9 cellular contexts compared by ENCODE assay signal in the genomic region with DNA sequence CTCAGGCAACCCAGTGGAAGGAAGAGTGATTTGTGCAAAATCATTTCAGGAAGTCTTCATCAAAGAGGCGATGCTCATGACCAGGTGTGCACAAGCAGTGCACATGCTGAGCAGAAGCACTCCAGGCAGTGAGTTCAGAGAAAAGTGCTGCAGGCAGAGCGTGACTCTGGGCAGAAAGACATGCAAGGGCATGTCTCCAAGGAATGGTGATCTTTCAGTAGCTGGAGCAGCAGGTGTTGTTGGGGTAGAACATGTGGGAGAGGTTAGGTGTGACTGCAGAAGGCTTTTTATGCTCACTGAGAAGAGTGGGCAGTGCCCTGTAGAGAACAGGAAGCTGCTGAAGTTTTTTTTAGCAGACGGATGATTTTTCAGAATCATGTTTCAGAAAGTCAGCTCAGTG.
DNase-seq lines count a peak whose midpoint lies in the region; ATAC-seq and FAIRE-seq lines count a peak whose summit lies in the region.
"Had no signal": no experiment of that assay in that cellular context is flagged by ENCODE, and none has a peak within 500 bp of the region (broad histone marks: within the 10 kb centered on the region; RNA-seq: fewer than 3 reads in every experiment).

No MANE protein-coding gene starts in this region.

- H3K4me1 ChIP-seq in mesenchymal stem cell (ENCODE audit: control insufficient read depth, insufficient read depth, low read depth, low read length): peaks cover 4% of the 10 kb centered on the region

- ATAC-seq in GM18907 (IDR thresholded peaks at IDR 0.05; ENCODE audit: unreplicated experiment) (peak; percentile 72), HG02973 (IDR thresholded peaks at IDR 0.05; ENCODE audit: unreplicated experiment) (peak; percentile 52), HG03521 (IDR thresholded peaks at IDR 0.05; ENCODE audit: unreplicated experiment) (no peak)

- peak overlapping the region; percentile 1 to 48 for H3K18ac ChIP-seq in mesenchymal stem cell (ENCODE audit: low read depth in 1 of 2, low read length in 2 of 2)

- H3K4ac ChIP-seq in mesenchymal stem cell (ENCODE audit: low read depth in 1 of 2, low read length in 2 of 2): peak overlapping the region; percentile 1 to 49

- 87% methylated on average over 3 of the region's 3 CpGs for WGBS in mesenchymal stem cell

- H3K9ac ChIP-seq in mesenchymal stem cell (ENCODE audit: low read length): no peak overlapping the region

- peak overlapping the region; percentile 44 for H2AK5ac ChIP-seq in mesenchymal stem cell (ENCODE audit: low read length, severe bottlenecking)

- no peaks in the 10 kb centered on the region for H3K36me3 ChIP-seq in mesenchymal stem cell (ENCODE audit: control insufficient read depth in 1 of 2, insufficient read depth in 2 of 2, low read depth in 1 of 2, low read length in 2 of 2)
- H3K36me3 ChIP-seq: SJSA1 had no signal

- no peaks in the 10 kb centered on the region for H3K79me1 ChIP-seq in mesenchymal stem cell (replicated peaks; ENCODE audit: low read length, poor library complexity, severe bottlenecking)

- peak overlapping the region in 1 of 2 experiments; percentile 53 for H3K14ac ChIP-seq in mesenchymal stem cell (ENCODE audit: low read length in 2 of 2)

- H2BK5ac ChIP-seq in mesenchymal stem cell (ENCODE audit: low read depth, low read length, poor library complexity, severe bottlenecking): peak overlapping the region; percentile 61

- DNase-seq in NCI-H2196 treated with DMSO at 0.1 percent for 48 hours (lab: John Stamatoyannopoulos, UW; ENCODE audit: unreplicated experiment) (peak; percentile 43), mesenchymal stem cell (no peak), NCI-H774 (lab: John Stamatoyannopoulos, UW) (no peak), GM19239 (ENCODE audit: insufficient read length, low spot score) (no peak)
- no peak for DNase-seq in activated CD4-positive, CD25-positive, alpha-beta regulatory T cell treated with anti-CD3 and anti-CD28 coated beads, Interleukin-2, amount 50 U/mL, for 72 hours

- H2BK12ac ChIP-seq in mesenchymal stem cell (ENCODE audit: low read length in 2 of 2): peak overlapping the region in 1 of 2 experiments; percentile 11

- no peak overlapping the region for H2BK15ac ChIP-seq in mesenchymal stem cell (ENCODE audit: low read depth, poor library complexity, severe bottlenecking)

- no peak for FAIRE-seq in GM19239 (lab: Jason Lieb, UNC)

- no peak overlapping the region for H3K4me2 ChIP-seq in mesenchymal stem cell (ENCODE audit: low read length, poor library complexity, severe bottlenecking)

- H4K91ac ChIP-seq in mesenchymal stem cell (ENCODE audit: low read length): peak overlapping the region; percentile 2

- H2BK120ac ChIP-seq in mesenchymal stem cell (ENCODE audit: low read depth, low read length): no peak overlapping the region

- H3K27me3 ChIP-seq in mesenchymal stem cell (ENCODE audit: control insufficient read depth in 1 of 2, insufficient read depth in 1 of 2, low read length in 2 of 2): no peaks in the 10 kb centered on the region
- H3K27me3 ChIP-seq: SJSA1 had no signal

- peak overlapping the region; percentile 1 for H4K8ac ChIP-seq in mesenchymal stem cell (ENCODE audit: low read length)

- H3K9me3 ChIP-seq in mesenchymal stem cell (ENCODE audit: control insufficient read depth, low read length): no peaks in the 10 kb centered on the region

- H3K23ac ChIP-seq in mesenchymal stem cell (ENCODE audit: low read length in 2 of 2): no peak overlapping the region

- no peak overlapping the region for H2AFZ ChIP-seq in mesenchymal stem cell (ENCODE audit: low read depth, low read length)

- no peak overlapping the region for H3K4me3 ChIP-seq in mesenchymal stem cell (ENCODE audit: insufficient read depth in 1 of 2, low read depth in 1 of 2, low read length in 2 of 2)
- H3K4me3 ChIP-seq: SJSA1 had no signal

- peak overlapping the region; percentile 76 for H3K27ac ChIP-seq in mesenchymal stem cell (ENCODE audit: low read length, poor library complexity, severe bottlenecking)
- H3K27ac ChIP-seq: SJSA1 had no signal
